18 cellular contexts compared by ENCODE assay signal in genomic region chr3:155595371-155595770, GRCh38.
"Had no signal": no experiment of that assay in that cellular context is flagged by ENCODE, and none has a peak within 500 bp of the region (broad histone marks: within the 10 kb centered on the region; RNA-seq: fewer than 3 reads in every experiment).

No MANE protein-coding gene starts in this region.

- H3K27ac ChIP-seq: neural progenitor cell, parathyroid adenoma, right atrium auricular region, sigmoid colon, spleen, suprapubic skin, transverse colon, vagina had no signal

- H3K27me3 ChIP-seq: neural progenitor cell, right atrium auricular region, sigmoid colon, spleen, suprapubic skin, transverse colon, vagina had no signal

- H3K9me3 ChIP-seq: right atrium auricular region, sigmoid colon, spleen, suprapubic skin, transverse colon, vagina had no signal

- ATAC-seq: effector memory CD8-positive, alpha-beta T cell; left cardiac atrium; left ventricle myocardium superior; naive thymus-derived CD4-positive, alpha-beta T cell; stimulated activated naive B cell treated with anti-CD40 and anti-IgM and Interleukin-4, amounts not matched to agents 10 μg/mL and 1 μg/mL and 100 μg/mL, for 72 hours had no signal

- H3K4me1 ChIP-seq: neural progenitor cell, parathyroid adenoma, right atrium auricular region, sigmoid colon, spleen, suprapubic skin, transverse colon, vagina had no signal

- H3K4me3 ChIP-seq: neural progenitor cell, right atrium auricular region, sigmoid colon, spleen, suprapubic skin, transverse colon, vagina had no signal

- H3K36me3 ChIP-seq: neural progenitor cell, right atrium auricular region, sigmoid colon, spleen, suprapubic skin, transverse colon, vagina had no signal

- DNase-seq: cerebellar nuclear complex; cortex of kidney; effector memory CD8-positive, alpha-beta T cell; head of caudate nucleus; kidney; left cardiac atrium; left ventricle myocardium superior; mesenchymal stem cell; naive thymus-derived CD4-positive, alpha-beta T cell; sigmoid colon; spleen; stimulated activated naive B cell treated with anti-CD40 and anti-IgM and Interleukin-4, amounts not matched to agents 10 μg/mL and 1 μg/mL and 100 μg/mL, for 72 hours; transverse colon had no signal
